ENCODE assay signal across 19 cellular contexts in the genomic region with DNA sequence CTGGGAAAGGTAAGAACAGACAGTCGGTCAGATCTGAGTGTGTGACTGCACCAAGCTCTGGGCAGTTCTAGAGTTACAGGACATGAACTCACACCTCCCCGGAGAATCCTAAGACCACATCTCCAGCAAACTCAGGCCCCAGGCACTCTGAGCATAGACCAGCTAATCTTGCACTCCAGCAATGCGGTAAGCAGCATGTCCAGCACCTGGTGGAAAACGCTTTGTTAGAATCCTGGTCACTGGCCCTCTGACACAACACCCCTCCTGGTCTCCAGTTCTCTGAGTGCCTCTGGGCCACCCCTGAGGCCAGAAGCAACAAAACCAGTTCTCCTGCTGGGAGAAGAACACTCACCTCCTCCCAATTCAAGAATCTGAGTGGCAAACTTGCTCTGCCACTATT.
"Had no signal": no experiment of that assay in that cellular context is flagged by ENCODE, and none has a peak within 500 bp of the region (broad histone marks: within the 10 kb centered on the region; RNA-seq: fewer than 3 reads in every experiment).

No MANE protein-coding gene starts in this region.

- H3K27ac ChIP-seq: cardiac muscle cell, dorsolateral prefrontal cortex, transverse colon had no signal

- H3K36me3 ChIP-seq: cardiac muscle cell, transverse colon had no signal

- H3K27me3 ChIP-seq: transverse colon had no signal

- ATAC-seq: activated CD4-positive, alpha-beta T cell treated with anti-CD3 and anti-CD28 coated beads for 36 hours; activated CD8-positive, alpha-beta T cell treated with anti-CD3 and anti-CD28 coated beads for 36 hours; activated T-cell treated with anti-CD3 and anti-CD28 coated beads, Interleukin-2, amount 50 U/mL, for 4 hours; left ventricle myocardium superior; natural killer cell treated with Interleukin-12 subunit alpha and Interleukin-12 subunit beta and Interleukin-15 and Interleukin-18, amount 100 ng/mL, for 72 hours; T-helper 17 cell had no signal

- H3K4me1 Mint-ChIP-seq: activated CD4-positive, alpha-beta T cell treated with anti-CD3 and anti-CD28 coated beads for 36 hours had no signal

- H3K27ac Mint-ChIP-seq: activated CD4-positive, alpha-beta T cell treated with anti-CD3 and anti-CD28 coated beads for 36 hours; activated CD8-positive, alpha-beta T cell treated with anti-CD3 and anti-CD28 coated beads for 36 hours; natural killer cell treated with Interleukin-12 subunit alpha and Interleukin-12 subunit beta and Interleukin-15 and Interleukin-18, amount 100 ng/mL, for 72 hours; T-helper 17 cell had no signal

- H3K9me3 Mint-ChIP-seq: activated CD8-positive, alpha-beta T cell treated with anti-CD3 and anti-CD28 coated beads for 36 hours; activated T-cell treated with anti-CD3 and anti-CD28 coated beads, Interleukin-2, amount 50 U/mL, for 4 hours; natural killer cell treated with Interleukin-12 subunit alpha and Interleukin-12 subunit beta and Interleukin-15 and Interleukin-18, amount 100 ng/mL, for 72 hours had no signal

- H3K27me3 Mint-ChIP-seq: T-helper 17 cell had no signal

- H3K9me3 ChIP-seq: transverse colon had no signal

- H3K4me1 ChIP-seq: transverse colon had no signal

- H3K4me3 Mint-ChIP-seq: activated CD4-positive, alpha-beta T cell treated with anti-CD3 and anti-CD28 coated beads for 36 hours; activated CD8-positive, alpha-beta T cell treated with anti-CD3 and anti-CD28 coated beads for 36 hours; activated T-cell treated with anti-CD3 and anti-CD28 coated beads, Interleukin-2, amount 50 U/mL, for 4 hours; natural killer cell treated with Interleukin-12 subunit alpha and Interleukin-12 subunit beta and Interleukin-15 and Interleukin-18, amount 100 ng/mL, for 72 hours; T-helper 17 cell had no signal

- H3K36me3 Mint-ChIP-seq: natural killer cell treated with Interleukin-12 subunit alpha and Interleukin-12 subunit beta and Interleukin-15 and Interleukin-18, amount 100 ng/mL, for 72 hours had no signal

- H3K4me3 ChIP-seq: cardiac muscle cell, dorsolateral prefrontal cortex, skin epidermis, transverse colon had no signal

- DNase-seq: activated CD4-positive, alpha-beta T cell treated with anti-CD3 and anti-CD28 coated beads for 36 hours; activated CD8-positive, alpha-beta T cell treated with anti-CD3 and anti-CD28 coated beads for 36 hours; activated effector memory CD4-positive, alpha-beta T cell treated with Interleukin-2 at 50 U/mL for 16 hours; activated naive CD4-positive, alpha-beta T cell treated with anti-CD3 and anti-CD28 coated beads, Interleukin-2, amount 50 U/mL, for 16 hours; activated T-cell treated with anti-CD3 and anti-CD28 coated beads, Interleukin-2, amount 50 U/mL, for 4 hours; dorsolateral prefrontal cortex; foreskin fibroblast; hippocampal formation; left ventricle myocardium superior; mesenchymal stem cell; nucleus accumbens; stimulated activated CD4-positive, alpha-beta T cell treated with anti-CD3 and anti-CD28 coated beads, Interleukin-4, amount 100 ng/mL, for 24 hours; stimulated activated naive CD4-positive, alpha-beta T cell treated with Interleukin-2 at 50 U/mL for 16 hours; substantia nigra; T-helper 17 cell; transverse colon had no signal
